Comparison of ENCODE assay signal across 1 cellular context in genomic region chr14:67447033-67447381, GRCh38.
TF ChIP-seq lines count a peak whose summit lies in the region.

No MANE protein-coding gene starts in this region.

TF ChIP-seq in GM23338, 12 proteins besides CTCF, POLR2A, EP300 and RAD21 (continued from another document):
- TF ChIP-seq ETS1 (IDR thresholded peaks at IDR 0.05): no peak
